8 cellular contexts compared by ENCODE assay signal in genomic region chr7:149196151-149196704, GRCh38. TPM values are rescaled to one million over a fixed set of nuclear protein-coding genes. Genes with fewer than 3 reads are reported as not detected.
DNase-seq lines count a peak whose midpoint lies in the region; ATAC-seq, FAIRE-seq and TF ChIP-seq lines count a peak whose summit lies in the region.

No MANE protein-coding gene starts in this region.

- H3K79me2 ChIP-seq in GM12878 (ENCODE audit: control insufficient read depth, insufficient read depth, low read length), result peaks cover 34% of the 10 kb centered on the region

- CTCF ChIA-PET in AG04450 (lab: Charles Lee), result interaction anchor here (0.7 to 2.4 kb wide), 13 partner anchors 9 to 191 kb away, joined by 3 to 13 read pairs (median 5); partner anchors contain the start of gene ZNF425
- CTCF ChIA-PET in GM12878 (lab: Yijun Ruan, JAX), result interaction anchor here (0.6 to 2.7 kb wide), 7 partner anchors 8 to 131 kb away, joined by 3 to 11 read pairs (median 6); partner anchors contain the start of gene ZNF398

- peaks cover 25% of the 10 kb centered on the region for H3K36me3 ChIP-seq in MG63
- peaks cover 7 to 12% of the 10 kb centered on the region in 2 experiments for H3K36me3 ChIP-seq in GM12878 (ENCODE audit: control insufficient read depth in 2 of 2, insufficient read depth in 2 of 2, low read length in 1 of 2)
- H3K36me3 ChIP-seq in lower lobe of right lung, result peaks cover 31% of the 10 kb centered on the region
- peaks cover 26% of the 10 kb centered on the region for H3K36me3 ChIP-seq in thymus (ENCODE audit: control insufficient read depth, insufficient read depth)

- POLR2A ChIA-PET in AG04450 (lab: Yijun Ruan, JAX) (interaction anchor here (0.6 to 2.1 kb wide), 7 partner anchors 13 to 70 kb away, joined by 4 to 12 read pairs (median 4); partner anchors contain the start of genes ZNF398 and ZNF425), GM12878 (lab: Charles Lee) (interaction anchor here (0.6 to 4.3 kb wide), 3 partner anchors 49 to 69 kb away, joined by 3 to 20 read pairs (median 3); partner anchors contain the start of gene ZNF398)

- peak overlapping the region; percentile 93 for H3K9ac ChIP-seq in GM12878 (ENCODE audit: control insufficient read depth, insufficient read depth, low read length)

- no peak for TF ChIP-seq RAD21 in GM12878 (IDR thresholded peaks at IDR 0.05; ENCODE audit: insufficient read depth, low read depth, low read length)

- TF ChIP-seq EP300 in GM12878 (IDR thresholded peaks at IDR 0.05; ENCODE audit: borderline replicate concordance in 1 of 2, control insufficient read depth in 1 of 2, low read depth in 2 of 2, low read length in 2 of 2), result no peak

- H3K4me1 ChIP-seq in GM12878 (ENCODE audit: control insufficient read depth, insufficient read depth, low read length) (0 out of 2 replicates have a peak, but pooled peaks cover 3% of the 10 kb centered on the region), lower lobe of right lung (peaks cover 23% of the 10 kb centered on the region), thymus (ENCODE audit: control insufficient read depth, insufficient read depth, low read length) (peaks cover 9% of the 10 kb centered on the region)

- peak overlapping the region; percentile 80 for H3K4me3 ChIP-seq in AG04450 (ENCODE audit: low read depth, low read length)
- peak overlapping the region; percentile 62 for H3K4me3 ChIP-seq in MG63
- peak overlapping the region; percentile 88 for H3K4me3 ChIP-seq in GM12878
- peak overlapping the region; percentile 88 for H3K4me3 ChIP-seq in lower lobe of right lung
- peak overlapping the region; percentile 98 for H3K4me3 ChIP-seq in thymus (ENCODE audit: low read length)

- no peak for TF ChIP-seq CTCF in AG04450 (IDR thresholded peaks at IDR 0.05; ENCODE audit: low read depth, low read length)
- TF ChIP-seq CTCF in GM12878 (IDR thresholded peaks at IDR 0.05 in 2 of 3, conservative IDR thresholded peaks at IDR 0.05 in 1 of 3; ENCODE audit: control insufficient read depth in 2 of 3, extremely low read depth in 1 of 3, insufficient read depth in 1 of 3, low read depth in 3 of 3, low read length in 3 of 3), result no peak
- no peak for TF ChIP-seq CTCF in lower lobe of right lung (IDR thresholded peaks at IDR 0.05)

- no peaks in the 10 kb centered on the region for H4K20me1 ChIP-seq in GM12878 (ENCODE audit: control insufficient read depth, insufficient read depth)

- FAIRE-seq in GM12878 (lab: Jason Lieb, UNC), result no peak

- SMC1A ChIA-PET in GM12878 (lab: Charles Lee; ENCODE audit: uncharacterized antibody, unreplicated experiment), result interaction anchor here (0.8 to 1.6 kb wide), 4 partner anchors 15 to 89 kb away, joined by 3 to 4 read pairs (median 4); no protein-coding TSS in a partner anchor

- RAD21 ChIA-PET in GM12878 (lab: Charles Lee; ENCODE audit: unreplicated experiment), result interaction anchor here (1.7 to 2.1 kb wide), 5 partner anchors 50 to 229 kb away, joined by 4 to 15 read pairs (median 5); partner anchors contain the start of genes ZNF398, ZNF425 and ZNF783

- WGBS in GM12878 (ENCODE audit: insufficient coverage, insufficient replicate concordance, low lambda C conversion rate, missing lambda C conversion rate), result 0% methylated on average over 17 of the region's 17 CpGs
- WGBS in thymus, result 4% methylated on average over 17 of the region's 17 CpGs

- in situ Hi-C loops in GM12878 (cut with MboI), result no loop called here

- H3K9me3 ChIP-seq in AG04450 (ENCODE audit: control insufficient read depth, insufficient read depth, low read length) (no peaks in the 10 kb centered on the region), MG63 (no peaks in the 10 kb centered on the region), GM12878 (replicated peaks; ENCODE audit: control insufficient read depth, insufficient read depth, low read length) (no peaks in the 10 kb centered on the region), lower lobe of right lung (no peaks in the 10 kb centered on the region), thymus (ENCODE audit: control insufficient read depth) (no peaks in the 10 kb centered on the region)

- peak; percentile 3 for ATAC-seq in GM19452 (IDR thresholded peaks at IDR 0.05; ENCODE audit: unreplicated experiment)
- ATAC-seq in GM12878, result peak; percentile 37
- ATAC-seq in lower lobe of right lung, result no peak
- no peak for ATAC-seq in HG03280 (IDR thresholded peaks at IDR 0.05; ENCODE audit: unreplicated experiment)

- BruUV-seq in GM12878 (replicated peaks; lab: Mats Ljungman, UMichigan), result no TSS peak

- no peaks in the 10 kb centered on the region for H3K27me3 ChIP-seq in AG04450 (ENCODE audit: control insufficient read depth, insufficient read depth, low read length)
- H3K27me3 ChIP-seq in MG63, result no peaks in the 10 kb centered on the region
- no peaks in the 10 kb centered on the region for H3K27me3 ChIP-seq in GM12878 (replicated peaks in 1 of 2; ENCODE audit: control insufficient read depth in 2 of 2, insufficient read depth in 2 of 2, low read length in 1 of 2)
- no peaks in the 10 kb centered on the region for H3K27me3 ChIP-seq in lower lobe of right lung (ENCODE audit: low read depth)
- H3K27me3 ChIP-seq in thymus (ENCODE audit: control insufficient read depth, insufficient read depth), result no peaks in the 10 kb centered on the region

- DNase-seq in AG04450 (ENCODE audit: low read depth, low spot score), result no peak
- peak; percentile 2 for DNase-seq in MG63
- no peak for DNase-seq in GM12878 (ENCODE audit: low read depth, low spot score)
- DNase-seq in lower lobe of right lung, result no peak
- DNase-seq in NCI-H146 treated with DMSO at 0.1 percent for 48 hours (lab: John Stamatoyannopoulos, UW; ENCODE audit: unreplicated experiment), result no peak

- intact Hi-C loops in GM12878 (cut with micrococcal nuclease; ENCODE audit: unreplicated experiment), result loop anchor here (5.0 kb wide), 1 partner anchor 41 kb away; the partner anchor contains the start of gene ZNF212
- intact Hi-C loops in lower lobe of right lung (cut with DNase I), result no loop called here

- H3K27ac ChIP-seq in AG04450 (ENCODE audit: low read depth, low read length) (no peak overlapping the region), GM12878 (ENCODE audit: control insufficient read depth, insufficient read depth) (peak overlapping the region; percentile 82), lower lobe of right lung (peak overlapping the region; percentile 89), thymus (ENCODE audit: low read depth) (peak overlapping the region; percentile 36)

- H2AFZ ChIP-seq in GM12878 (ENCODE audit: control insufficient read depth, low read depth, low read length), result peak overlapping the region; percentile 39

- no peak for TF ChIP-seq POLR2A in GM12878 (IDR thresholded peaks at IDR 0.05; ENCODE audit: low read depth, low read length)

- peak overlapping the region; percentile 64 for H3K4me2 ChIP-seq in GM12878 (ENCODE audit: control insufficient read depth, insufficient read depth)

RNA-seq across cellular contexts. Expression of gene ZNF282, which starts 0.9 kb away (rescaled TPM):
- 8.2 and 9.9 TPM in 2 replicates for polyA plus RNA-seq in AG04450 (2011; rRNA removed)
- 14.8 and 16.8 TPM in 2 replicates for polyA minus RNA-seq in AG04450 (2011; rRNA and poly(A)+ RNA removed)
- total RNA-seq in MG63 (2014; rRNA removed; shearing (Covaris generic); ENCODE audit: low replicate concordance), result 9.1 and 10.8 TPM in 2 replicates
- total RNA-seq in GM12878 (2013; cell fraction: nucleolus; rRNA removed), result 29.0 and 61.3 TPM in 2 replicates
- 14.2 and 15.2 TPM in 2 replicates for total RNA-seq in GM12878 (2014; rRNA removed)
- total RNA-seq in GM12878 (2014; rRNA removed; fragmentation: Illumina TruSeq; extraction: Trizol), result 8.3 and 8.4 TPM in 2 replicates
- total RNA-seq in GM12878 (2021), result 28.4 and 30.9 TPM in 2 replicates
- polyA plus RNA-seq in GM12878 (2011; ENCODE audit: low read depth), result 3.8 TPM
- polyA plus RNA-seq in GM12878 (2011; rRNA removed), result 6.5 and 14.3 TPM in 2 replicates
- 11.9 and 17.1 TPM in 2 replicates for polyA plus RNA-seq in GM12878 (2011; cell fraction: cytosol; rRNA removed)
- 22.0 and 28.1 TPM in 2 replicates for polyA plus RNA-seq in GM12878 (2011; cell fraction: nucleus; rRNA removed)
- polyA plus RNA-seq in GM12878 (2012), result 10.7 and 12.8 TPM in 2 replicates
- 2.7 and 7.8 TPM in 2 replicates for polyA plus RNA-seq in GM12878 (2014; fragmentation: Illumina TruSeq; extraction: Trizol)
- polyA plus RNA-seq in GM12878 (2014; fragmentation: Nextera tagmentation; extraction: Ambion mirVana), result under 1 TPM; 0.35 to 0.84 TPM
- polyA plus RNA-seq in GM12878 (2014; rRNA removed), result 18.2 and 28.3 TPM in 2 replicates
- polyA plus RNA-seq in GM12878 (2016; fragmentation: Nextera tagmentation; extraction: Ambion mirVana), result 1 to 10 TPM; 2.2 to 2.5 TPM
- polyA minus RNA-seq in GM12878 (2011; rRNA and poly(A)+ RNA removed), result 8.1 and 18.7 TPM in 2 replicates
- 10.2 and 11.0 TPM in 2 replicates for polyA minus RNA-seq in GM12878 (2011; cell fraction: cytosol; rRNA and poly(A)+ RNA removed)
- 16.7 and 17.4 TPM in 2 replicates for polyA minus RNA-seq in GM12878 (2011; cell fraction: nucleus; rRNA and poly(A)+ RNA removed)
- 20.9 TPM for total RNA-seq in lower lobe of right lung
- polyA plus RNA-seq in thymus, result 13.0 TPM

RNA-seq across cellular contexts. Expression of gene ZNF212, which starts 43.2 kb away (rescaled TPM):
- 4.1 and 4.2 TPM in 2 replicates for polyA plus RNA-seq in AG04450 (2011; rRNA removed)
- polyA minus RNA-seq in AG04450 (2011; rRNA and poly(A)+ RNA removed), result 4.5 and 4.6 TPM in 2 replicates
- 4.3 and 8.0 TPM in 2 replicates for total RNA-seq in MG63 (2014; rRNA removed; shearing (Covaris generic); ENCODE audit: low replicate concordance)
- 16.7 and 19.2 TPM in 2 replicates for total RNA-seq in GM12878 (2013; cell fraction: nucleolus; rRNA removed)
- 4.6 and 5.6 TPM in 2 replicates for total RNA-seq in GM12878 (2014; rRNA removed)
- 4.4 TPM in 2 replicates for total RNA-seq in GM12878 (2014; rRNA removed; fragmentation: Illumina TruSeq; extraction: Trizol)
- total RNA-seq in GM12878 (2021), result 9.4 and 11.6 TPM in 2 replicates
- polyA plus RNA-seq in GM12878 (2011; ENCODE audit: low read depth), result 4.9 TPM
- polyA plus RNA-seq in GM12878 (2011; rRNA removed), result 3.1 and 3.7 TPM in 2 replicates
- polyA plus RNA-seq in GM12878 (2011; cell fraction: cytosol; rRNA removed), result 4.3 and 5.1 TPM in 2 replicates
- 8.6 and 11.1 TPM in 2 replicates for polyA plus RNA-seq in GM12878 (2011; cell fraction: nucleus; rRNA removed)
- polyA plus RNA-seq in GM12878 (2012), result 5.6 and 6.9 TPM in 2 replicates
- 3.3 and 5.7 TPM in 2 replicates for polyA plus RNA-seq in GM12878 (2014; fragmentation: Illumina TruSeq; extraction: Trizol)
- polyA plus RNA-seq in GM12878 (2014; fragmentation: Nextera tagmentation; extraction: Ambion mirVana), result 1 to 10 TPM; 1.2 to 2.1 TPM
- polyA plus RNA-seq in GM12878 (2014; rRNA removed), result 5.1 and 6.1 TPM in 2 replicates
- polyA plus RNA-seq in GM12878 (2016; fragmentation: Nextera tagmentation; extraction: Ambion mirVana), result 1 to 10 TPM; 8.7 to 9.6 TPM
- 2.0 and 5.6 TPM in 2 replicates for polyA minus RNA-seq in GM12878 (2011; rRNA and poly(A)+ RNA removed)
- polyA minus RNA-seq in GM12878 (2011; cell fraction: cytosol; rRNA and poly(A)+ RNA removed), result 1.2 and 2.1 TPM in 2 replicates
- 4.6 and 7.7 TPM in 2 replicates for polyA minus RNA-seq in GM12878 (2011; cell fraction: nucleus; rRNA and poly(A)+ RNA removed)
- total RNA-seq in lower lobe of right lung, result 10.5 TPM
- polyA plus RNA-seq in thymus, result 16.7 TPM

RNA-seq across cellular contexts. Expression of gene ZNF398, which starts 49.0 kb away (rescaled TPM):
- 6.6 and 6.8 TPM in 2 replicates for polyA plus RNA-seq in AG04450 (2011; rRNA removed)
- polyA minus RNA-seq in AG04450 (2011; rRNA and poly(A)+ RNA removed), result 21.4 and 21.7 TPM in 2 replicates
- 2.2 and 2.6 TPM in 2 replicates for total RNA-seq in MG63 (2014; rRNA removed; shearing (Covaris generic); ENCODE audit: low replicate concordance)
- 18.3 and 23.5 TPM in 2 replicates for total RNA-seq in GM12878 (2013; cell fraction: nucleolus; rRNA removed)
- 9.8 and 13.6 TPM in 2 replicates for total RNA-seq in GM12878 (2014; rRNA removed)
- total RNA-seq in GM12878 (2014; rRNA removed; fragmentation: Illumina TruSeq; extraction: Trizol), result 9.3 and 9.5 TPM in 2 replicates
- total RNA-seq in GM12878 (2021), result 12.9 and 15.3 TPM in 2 replicates
- polyA plus RNA-seq in GM12878 (2011; ENCODE audit: low read depth), result 3.9 TPM
- polyA plus RNA-seq in GM12878 (2011; rRNA removed), result 4.1 and 8.1 TPM in 2 replicates
- polyA plus RNA-seq in GM12878 (2011; cell fraction: cytosol; rRNA removed), result 7.9 and 9.8 TPM in 2 replicates
- polyA plus RNA-seq in GM12878 (2011; cell fraction: nucleus; rRNA removed), result 12.4 and 12.9 TPM in 2 replicates
- 4.8 TPM in 2 replicates for polyA plus RNA-seq in GM12878 (2012)
- polyA plus RNA-seq in GM12878 (2014; fragmentation: Illumina TruSeq; extraction: Trizol), result 8.3 and 10.4 TPM in 2 replicates
- polyA plus RNA-seq in GM12878 (2014; fragmentation: Nextera tagmentation; extraction: Ambion mirVana), result 1 to 10 TPM; 2.3 to 2.5 TPM
- 7.8 and 9.3 TPM in 2 replicates for polyA plus RNA-seq in GM12878 (2014; rRNA removed)
- 10 to 100 TPM; 10.6 to 10.9 TPM for polyA plus RNA-seq in GM12878 (2016; fragmentation: Nextera tagmentation; extraction: Ambion mirVana)
- polyA minus RNA-seq in GM12878 (2011; rRNA and poly(A)+ RNA removed), result 20.1 and 23.0 TPM in 2 replicates
- polyA minus RNA-seq in GM12878 (2011; cell fraction: cytosol; rRNA and poly(A)+ RNA removed), result 6.5 TPM in 2 replicates
- polyA minus RNA-seq in GM12878 (2011; cell fraction: nucleus; rRNA and poly(A)+ RNA removed), result 9.1 and 18.6 TPM in 2 replicates
- total RNA-seq in lower lobe of right lung, result 13.2 TPM
- 4.5 TPM for polyA plus RNA-seq in thymus

Comparison
In these comparisons a context has a peak if more than half of its experiments do, and no peak if none do; other contexts are left out.
1. ATAC-seq: peak in GM19452 (single experiment) and GM12878 (single experiment); none in lower lobe of right lung (0 of 2) and HG03280 (single experiment).
2. Peak in every context shown above with its lines, with median percentiles within 50 percentile points of each other: H3K4me3 ChIP-seq.